ENCODE assay signal across 1 cellular context in the genomic region with DNA sequence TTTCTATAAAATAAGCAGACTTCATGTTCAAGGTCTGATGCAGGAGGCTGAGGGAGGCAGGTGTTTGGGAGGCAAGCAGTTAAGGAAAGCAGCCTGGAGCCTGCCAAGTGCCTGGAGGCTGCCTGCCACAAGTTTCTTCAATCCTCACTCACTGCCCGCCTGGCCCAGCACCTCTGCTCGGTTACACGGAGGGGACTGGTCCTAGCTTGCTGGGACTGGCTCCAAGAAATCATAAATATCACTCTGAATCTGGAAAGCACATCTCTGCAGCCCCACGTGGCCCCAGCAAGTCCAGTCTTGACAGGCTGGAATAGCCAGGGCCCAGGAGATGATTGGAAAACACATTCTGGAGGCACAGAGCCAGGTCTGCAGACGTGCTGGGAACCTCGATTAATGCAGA.
TF ChIP-seq lines count a peak whose summit lies in the region.

No MANE protein-coding gene starts in this region.

TF ChIP-seq in SK-N-SH, 30 proteins besides CTCF, POLR2A, EP300 and RAD21 (continued from another document):
- TF ChIP-seq, protein P1, sequence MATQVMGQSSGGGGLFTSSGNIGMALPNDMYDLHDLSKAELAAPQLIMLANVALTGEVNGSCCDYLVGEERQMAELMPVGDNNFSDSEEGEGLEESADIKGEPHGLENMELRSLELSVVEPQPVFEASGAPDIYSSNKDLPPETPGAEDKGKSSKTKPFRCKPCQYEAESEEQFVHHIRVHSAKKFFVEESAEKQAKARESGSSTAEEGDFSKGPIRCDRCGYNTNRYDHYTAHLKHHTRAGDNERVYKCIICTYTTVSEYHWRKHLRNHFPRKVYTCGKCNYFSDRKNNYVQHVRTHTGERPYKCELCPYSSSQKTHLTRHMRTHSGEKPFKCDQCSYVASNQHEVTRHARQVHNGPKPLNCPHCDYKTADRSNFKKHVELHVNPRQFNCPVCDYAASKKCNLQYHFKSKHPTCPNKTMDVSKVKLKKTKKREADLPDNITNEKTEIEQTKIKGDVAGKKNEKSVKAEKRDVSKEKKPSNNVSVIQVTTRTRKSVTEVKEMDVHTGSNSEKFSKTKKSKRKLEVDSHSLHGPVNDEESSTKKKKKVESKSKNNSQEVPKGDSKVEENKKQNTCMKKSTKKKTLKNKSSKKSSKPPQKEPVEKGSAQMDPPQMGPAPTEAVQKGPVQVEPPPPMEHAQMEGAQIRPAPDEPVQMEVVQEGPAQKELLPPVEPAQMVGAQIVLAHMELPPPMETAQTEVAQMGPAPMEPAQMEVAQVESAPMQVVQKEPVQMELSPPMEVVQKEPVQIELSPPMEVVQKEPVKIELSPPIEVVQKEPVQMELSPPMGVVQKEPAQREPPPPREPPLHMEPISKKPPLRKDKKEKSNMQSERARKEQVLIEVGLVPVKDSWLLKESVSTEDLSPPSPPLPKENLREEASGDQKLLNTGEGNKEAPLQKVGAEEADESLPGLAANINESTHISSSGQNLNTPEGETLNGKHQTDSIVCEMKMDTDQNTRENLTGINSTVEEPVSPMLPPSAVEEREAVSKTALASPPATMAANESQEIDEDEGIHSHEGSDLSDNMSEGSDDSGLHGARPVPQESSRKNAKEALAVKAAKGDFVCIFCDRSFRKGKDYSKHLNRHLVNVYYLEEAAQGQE (IDR thresholded peaks at IDR 0.05; ENCODE audit: low read depth, low read length), result no peak
- TF ChIP-seq GATA2 (CRISPR knock-in tag; IDR thresholded peaks at IDR 0.05) (peak; percentile 77), MEF2A (IDR thresholded peaks at IDR 0.05; ENCODE audit: borderline replicate concordance, low read depth) (no peak), ELF1 (IDR thresholded peaks at IDR 0.05) (no peak), FOXJ3 (CRISPR knock-in tag; IDR thresholded peaks at IDR 0.05) (peak; percentile 71), YY1 (IDR thresholded peaks at IDR 0.05; ENCODE audit: low read depth) (no peak), CHD2 (IDR thresholded peaks at IDR 0.05; ENCODE audit: low read length, partially characterized antibody) (no peak), POLR2AphosphoS5 (IDR thresholded peaks at IDR 0.05; ENCODE audit: low read depth, low read length) (no peak), EZH2phosphoT487 (IDR thresholded peaks at IDR 0.05; ENCODE audit: borderline replicate concordance, low read depth) (no peak), RXRA (IDR thresholded peaks at IDR 0.05; ENCODE audit: borderline replicate concordance, low read depth) (no peak), TAF1 (IDR thresholded peaks at IDR 0.05; ENCODE audit: borderline replicate concordance, low read depth, low read length) (no peak), MXI1 (IDR thresholded peaks at IDR 0.05; ENCODE audit: low read depth, low read length) (peak; percentile 99), JUND (IDR thresholded peaks at IDR 0.05) (no peak), GABPA (IDR thresholded peaks at IDR 0.05; ENCODE audit: low read depth) (no peak), FOXM1 (IDR thresholded peaks at IDR 0.05; ENCODE audit: low read depth) (no peak)
- TF ChIP-seq, protein P2, sequence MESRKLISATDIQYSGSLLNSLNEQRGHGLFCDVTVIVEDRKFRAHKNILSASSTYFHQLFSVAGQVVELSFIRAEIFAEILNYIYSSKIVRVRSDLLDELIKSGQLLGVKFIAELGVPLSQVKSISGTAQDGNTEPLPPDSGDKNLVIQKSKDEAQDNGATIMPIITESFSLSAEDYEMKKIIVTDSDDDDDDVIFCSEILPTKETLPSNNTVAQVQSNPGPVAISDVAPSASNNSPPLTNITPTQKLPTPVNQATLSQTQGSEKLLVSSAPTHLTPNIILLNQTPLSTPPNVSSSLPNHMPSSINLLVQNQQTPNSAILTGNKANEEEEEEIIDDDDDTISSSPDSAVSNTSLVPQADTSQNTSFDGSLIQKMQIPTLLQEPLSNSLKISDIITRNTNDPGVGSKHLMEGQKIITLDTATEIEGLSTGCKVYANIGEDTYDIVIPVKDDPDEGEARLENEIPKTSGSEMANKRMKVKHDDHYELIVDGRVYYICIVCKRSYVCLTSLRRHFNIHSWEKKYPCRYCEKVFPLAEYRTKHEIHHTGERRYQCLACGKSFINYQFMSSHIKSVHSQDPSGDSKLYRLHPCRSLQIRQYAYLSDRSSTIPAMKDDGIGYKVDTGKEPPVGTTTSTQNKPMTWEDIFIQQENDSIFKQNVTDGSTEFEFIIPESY (IDR thresholded peaks at IDR 0.05; ENCODE audit: borderline replicate concordance, low read depth), result no peak
- TF ChIP-seq, protein P3, sequence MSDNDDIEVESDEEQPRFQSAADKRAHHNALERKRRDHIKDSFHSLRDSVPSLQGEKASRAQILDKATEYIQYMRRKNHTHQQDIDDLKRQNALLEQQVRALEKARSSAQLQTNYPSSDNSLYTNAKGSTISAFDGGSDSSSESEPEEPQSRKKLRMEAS (IDR thresholded peaks at IDR 0.05; ENCODE audit: low read depth), result peak; percentile 69
- TF ChIP-seq, protein P4, sequence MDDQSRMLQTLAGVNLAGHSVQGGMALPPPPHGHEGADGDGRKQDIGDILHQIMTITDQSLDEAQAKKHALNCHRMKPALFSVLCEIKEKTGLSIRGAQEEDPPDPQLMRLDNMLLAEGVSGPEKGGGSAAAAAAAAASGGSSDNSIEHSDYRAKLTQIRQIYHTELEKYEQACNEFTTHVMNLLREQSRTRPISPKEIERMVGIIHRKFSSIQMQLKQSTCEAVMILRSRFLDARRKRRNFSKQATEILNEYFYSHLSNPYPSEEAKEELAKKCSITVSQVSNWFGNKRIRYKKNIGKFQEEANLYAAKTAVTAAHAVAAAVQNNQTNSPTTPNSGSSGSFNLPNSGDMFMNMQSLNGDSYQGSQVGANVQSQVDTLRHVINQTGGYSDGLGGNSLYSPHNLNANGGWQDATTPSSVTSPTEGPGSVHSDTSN (IDR thresholded peaks at IDR 0.05), result 0 out of 2 replicates have a peak, but pooled peaks have one; percentile 17
